In the genomic region with DNA sequence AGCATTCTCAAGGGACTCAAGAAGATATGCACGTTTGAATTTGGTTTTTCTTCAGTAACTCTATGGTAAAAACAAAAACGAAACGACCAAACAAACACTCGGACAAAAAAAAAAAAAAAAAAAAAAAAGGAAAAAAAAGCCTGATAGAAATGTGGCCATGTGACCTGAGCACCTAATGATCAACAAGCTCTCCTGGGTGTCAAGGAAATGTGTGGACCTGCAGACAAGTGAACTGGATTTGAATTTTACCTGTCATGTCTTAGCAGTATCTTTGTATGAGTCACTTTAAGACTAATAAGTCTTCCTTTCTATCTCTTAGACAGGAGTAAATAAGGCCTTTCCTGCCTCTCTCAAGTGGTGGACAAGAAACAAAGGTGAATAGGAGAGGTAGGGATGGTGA, we compare ENCODE assay signal across 26 cellular contexts.
"Had no signal": no experiment of that assay in that cellular context is flagged by ENCODE, and none has a peak within 500 bp of the region (broad histone marks: within the 10 kb centered on the region; RNA-seq: fewer than 3 reads in every experiment).

No MANE protein-coding gene starts in this region.

- H3K4me3 ChIP-seq: esophagus squamous epithelium had no signal

- ATAC-seq: activated T-cell treated with anti-CD3 and anti-CD28 coated beads, Interleukin-2, amount 50 U/mL, for 72 hours; activated T-helper 17 cell treated with anti-CD3 and anti-CD28 coated beads, Interleukin-2, amount 50 U/mL, for 72 hours; effector memory CD8-positive, alpha-beta T cell; WTC11 had no signal

- H3K27ac ChIP-seq: brain microvascular endothelial cell, epithelial cell of prostate, esophagus squamous epithelium, VCaP had no signal

- DNase-seq: activated CD4-positive, alpha-beta memory T cell treated with anti-CD3 and anti-CD28 coated beads, Interleukin-2, amount 10 ng/mL, durations not matched to agents 7 days and 5 days; activated CD4-positive, alpha-beta T cell treated with anti-CD3 and anti-CD28 coated beads for 1 hour; activated CD4-positive, alpha-beta T cell treated with anti-CD3 and anti-CD28 coated beads for 4 hours; activated CD4-positive, alpha-beta T cell treated with anti-CD3 and anti-CD28 coated beads, Interleukin-2, amount 10 ng/mL, durations not matched to agents 7 days and 5 days; activated CD4-positive, alpha-beta T cell treated with anti-CD3 and anti-CD28 coated beads, Interleukin-2, amount 50 U/mL, for 4 hours; activated CD8-positive, alpha-beta memory T cell treated with anti-CD3 and anti-CD28 coated beads, Interleukin-2, amount 50 U/mL, for 48 hours; activated effector memory CD4-positive, alpha-beta T cell treated with Interleukin-2 at 50 U/mL for 16 hours; activated gamma-delta T cell treated with Interleukin-2 at 50 U/mL for 16 hours; activated naive CD4-positive, alpha-beta T cell treated with anti-CD3 and anti-CD28 coated beads, Interleukin-2, amount 50 U/mL, for 16 hours; activated naive CD4-positive, alpha-beta T cell treated with Interleukin-2 at 50 U/mL for 16 hours; activated T-cell treated with anti-CD3 and anti-CD28 coated beads for 4 hours; activated T-cell treated with anti-CD3 and anti-CD28 coated beads, Interleukin-2, amount 50 U/mL, for 24 hours; activated T-cell treated with anti-CD3 and anti-CD28 coated beads, Interleukin-2, amount 50 U/mL, for 72 hours; amniotic stem cell; anterior cingulate cortex; brain microvascular endothelial cell; cortex of kidney; dermis blood vessel endothelial cell; effector CD4-positive, alpha-beta T cell; effector memory CD8-positive, alpha-beta T cell; esophagus squamous epithelium; T-helper 2 cell had no signal

- H3K36me3 ChIP-seq: brain microvascular endothelial cell, esophagus squamous epithelium had no signal

- H3K4me1 ChIP-seq: esophagus squamous epithelium had no signal

- H3K9me3 ChIP-seq: esophagus squamous epithelium had no signal

- H3K27me3 ChIP-seq: brain microvascular endothelial cell, esophagus squamous epithelium had no signal
